10 cellular contexts compared by ENCODE assay signal in the genomic region with DNA sequence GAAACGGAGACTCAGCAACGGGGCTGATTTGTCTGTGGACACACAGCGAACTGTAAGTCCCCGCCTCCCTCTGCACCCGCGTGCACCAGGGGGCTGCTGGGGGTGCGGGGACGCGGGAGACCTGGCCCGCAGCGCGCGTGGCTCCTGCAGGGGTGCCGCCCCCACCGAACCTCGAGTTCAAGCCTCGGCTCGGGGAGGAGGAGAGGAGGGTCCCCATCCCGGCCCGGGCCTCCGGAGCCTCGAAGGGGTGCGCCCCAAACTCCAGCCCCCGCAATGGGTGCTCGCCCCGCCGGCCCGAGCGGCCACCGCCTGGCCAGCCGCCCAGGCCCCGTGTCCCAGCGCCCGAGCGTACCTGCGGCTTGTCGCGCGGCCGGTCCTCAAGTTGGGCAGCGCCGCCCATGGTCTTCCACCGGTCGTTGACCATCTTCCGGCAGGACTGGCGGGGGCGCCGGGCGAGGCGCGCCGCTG. TPM values are rescaled to one million over a fixed set of nuclear protein-coding genes. Genes with fewer than 3 reads are reported as not detected.
A peak's percentile ranks its signal among the peaks of the same experiment; 100 is the strongest.
DNase-seq lines count a peak whose midpoint lies in the region; ATAC-seq, FAIRE-seq and TF ChIP-seq lines count a peak whose summit lies in the region.
"Had no signal": no experiment of that assay in that cellular context is flagged by ENCODE, and none has a peak within 500 bp of the region (broad histone marks: within the 10 kb centered on the region; RNA-seq: fewer than 3 reads in every experiment).

No MANE protein-coding gene starts in this region.

- H3K27ac ChIP-seq in astrocyte (ENCODE audit: low read depth, low read length), result no peak overlapping the region
- H3K27ac ChIP-seq in stomach, result no peak overlapping the region

- H3K79me2 ChIP-seq in astrocyte (ENCODE audit: insufficient read depth, low read length), result no peaks in the 10 kb centered on the region

- peaks cover 48% of the 10 kb centered on the region for H3K27me3 Mint-ChIP-seq in activated CD4-positive, alpha-beta T cell treated with anti-CD3 and anti-CD28 coated beads, Interleukin-2, amount 10 ng/mL, durations not matched to agents 24 days and 14 days
- H3K27me3 Mint-ChIP-seq in astrocyte (ENCODE audit: low read depth, unreplicated experiment), result peaks cover 47% of the 10 kb centered on the region

- WGBS in stomach, 5 donors, result 2 to 4% (median 4%) methylated on average over 21 to 52 of the region's 52 CpGs

- peak overlapping the region; percentile 91 for H3K4me2 ChIP-seq in astrocyte (ENCODE audit: low read length)

- no peak overlapping the region for H3K9ac ChIP-seq in astrocyte (ENCODE audit: low read length)

- no peak for FAIRE-seq in astrocyte (lab: Jason Lieb, UNC)
- FAIRE-seq: kidney had no signal

- H3K27me3 ChIP-seq in astrocyte (ENCODE audit: insufficient read depth, low read length) (peaks cover 23% of the 10 kb centered on the region), stomach (peaks cover 20 to 100% (median 95%) of the 10 kb centered on the region in 3 donors)

- peak overlapping the region; percentile 66 for H2AFZ ChIP-seq in astrocyte (ENCODE audit: low read depth, low read length)

- no peak for DNase-seq in activated CD4-positive, alpha-beta T cell treated with anti-CD3 and anti-CD28 coated beads, Interleukin-2, amount 10 ng/mL, durations not matched to agents 24 days and 14 days
- no peak for DNase-seq in activated CD4-positive, alpha-beta T cell treated with anti-CD3 and anti-CD28 coated beads, Interleukin-2, amount 50 U/mL, for 4 hours
- no peak for DNase-seq in astrocyte (ENCODE audit: low read depth)
- no peak for DNase-seq in stomach
- no peak for DNase-seq in activated CD4-positive, alpha-beta T cell treated with anti-CD3 and anti-CD28 coated beads for 1 hour
- DNase-seq in SW 1271 (lab: John Stamatoyannopoulos, UW), result no peak
- DNase-seq: activated CD4-positive, alpha-beta T cell treated with anti-CD3 and anti-CD28 coated beads for 36 hours had no signal

- H3K4me1 Mint-ChIP-seq in activated CD4-positive, alpha-beta T cell treated with anti-CD3 and anti-CD28 coated beads, Interleukin-2, amount 10 ng/mL, durations not matched to agents 24 days and 14 days, result peaks cover 6% of the 10 kb centered on the region
- H3K4me1 Mint-ChIP-seq in astrocyte (ENCODE audit: low read depth, unreplicated experiment), result peaks cover 7% of the 10 kb centered on the region

- TF ChIP-seq POLR2A in stomach (IDR thresholded peaks at IDR 0.05), result no peak

- no peak for ATAC-seq in GM18511 (IDR thresholded peaks at IDR 0.05; ENCODE audit: unreplicated experiment)
- ATAC-seq: activated CD4-positive, alpha-beta T cell treated with anti-CD3 and anti-CD28 coated beads for 36 hours had no signal

- TF ChIP-seq CTCF in astrocyte (IDR thresholded peaks at IDR 0.05; ENCODE audit: insufficient read depth, low read depth, low read length), result no peak
- TF ChIP-seq CTCF in stomach (IDR thresholded peaks at IDR 0.05), result no peak

- H3K4me1 ChIP-seq in astrocyte (ENCODE audit: insufficient read depth, low read length) (peaks cover 27% of the 10 kb centered on the region), stomach (peaks cover 21 to 47% (median 38%) of the 10 kb centered on the region in 4 donors)

- H3K36me3 Mint-ChIP-seq in activated CD4-positive, alpha-beta T cell treated with anti-CD3 and anti-CD28 coated beads, Interleukin-2, amount 10 ng/mL, durations not matched to agents 24 days and 14 days (ENCODE audit: low read depth), result no peaks in the 10 kb centered on the region
- H3K36me3 Mint-ChIP-seq in astrocyte (ENCODE audit: low read depth, unreplicated experiment), result no peaks in the 10 kb centered on the region

- H3K9me3 Mint-ChIP-seq in activated CD4-positive, alpha-beta T cell treated with anti-CD3 and anti-CD28 coated beads, Interleukin-2, amount 10 ng/mL, durations not matched to agents 24 days and 14 days, result no peaks in the 10 kb centered on the region
- H3K9me3 Mint-ChIP-seq in astrocyte (ENCODE audit: unreplicated experiment), result no peaks in the 10 kb centered on the region

- H3K4me3 ChIP-seq in astrocyte (ENCODE audit: insufficient read depth, low read depth, low read length), result peak overlapping the region; percentile 54
- peak overlapping the region; percentile 55; the same call in 1 of the 2 replicates for H3K4me3 ChIP-seq in iPS-18c (ENCODE audit: insufficient read depth, low read depth, low read length)
- H3K4me3 ChIP-seq in stomach, result peak overlapping the region; percentile 49 to 58 (median 51)

- H3K36me3 ChIP-seq in astrocyte (ENCODE audit: insufficient read depth, low read length) (no peaks in the 10 kb centered on the region), stomach (no peaks in the 10 kb centered on the region)

- TF ChIP-seq EP300 in stomach (IDR thresholded peaks at IDR 0.05), result no peak

- H3K9me3 ChIP-seq in astrocyte (ENCODE audit: insufficient read depth, low read depth, low read length), result no peaks in the 10 kb centered on the region
- H3K9me3 ChIP-seq in iPS-18c (ENCODE audit: control insufficient read depth, insufficient read depth, low read length), result no peaks in the 10 kb centered on the region
- no peaks in the 10 kb centered on the region for H3K9me3 ChIP-seq in stomach

- peak overlapping the region; percentile 51 for H3K4me3 Mint-ChIP-seq in activated CD4-positive, alpha-beta T cell treated with anti-CD3 and anti-CD28 coated beads, Interleukin-2, amount 10 ng/mL, durations not matched to agents 24 days and 14 days
- peak overlapping the region; percentile 75 for H3K4me3 Mint-ChIP-seq in astrocyte (ENCODE audit: unreplicated experiment)

- intact Hi-C loops in activated CD4-positive, alpha-beta T cell treated with anti-CD3 and anti-CD28 coated beads, Interleukin-2, amount 10 ng/mL, durations not matched to agents 24 days and 14 days (cut with micrococcal nuclease), result no loop called here
- intact Hi-C loops in stomach (cut with DNase I; ENCODE audit: low total_unique reads), result loop anchor here (5.0 kb wide), 1 partner anchor 231 kb away; no protein-coding TSS in a partner anchor

- no peak overlapping the region for H3K27ac Mint-ChIP-seq in activated CD4-positive, alpha-beta T cell treated with anti-CD3 and anti-CD28 coated beads, Interleukin-2, amount 10 ng/mL, durations not matched to agents 24 days and 14 days
- H3K27ac Mint-ChIP-seq in astrocyte (ENCODE audit: unreplicated experiment), result peak overlapping the region; percentile 66
- H3K27ac Mint-ChIP-seq: activated CD4-positive, alpha-beta T cell treated with anti-CD3 and anti-CD28 coated beads for 36 hours had no signal

- H4K20me1 ChIP-seq in astrocyte (ENCODE audit: insufficient read depth, low read length), result peaks cover 11% of the 10 kb centered on the region

RNA-seq across cellular contexts. Expression of gene FIBCD1, which starts 0.8 kb away (rescaled TPM):
- total RNA-seq in activated CD4-positive, alpha-beta T cell treated with anti-CD3 and anti-CD28 coated beads, Interleukin-2, amount 10 ng/mL, durations not matched to agents 24 days and 14 days, result not detected in 2 replicates
- total RNA-seq in astrocyte, result 0.66 and 1.6 TPM in 2 replicates
- 1 to 10 TPM in 1 of 5 donors, under 1 TPM in 1, not detected in 3; 0.18 to 6.4 TPM for total RNA-seq in stomach
- under 1 TPM in 2 of 3 donors, not detected in 1; 0.20 to 0.61 TPM for polyA plus RNA-seq in stomach
- total RNA-seq: activated CD4-positive, alpha-beta T cell treated with anti-CD3 and anti-CD28 coated beads for 36 hours had no signal

RNA-seq across cellular contexts. Expression of gene QRFP, which starts 41.6 kb away (rescaled TPM):
- total RNA-seq in activated CD4-positive, alpha-beta T cell treated with anti-CD3 and anti-CD28 coated beads, Interleukin-2, amount 10 ng/mL, durations not matched to agents 24 days and 14 days, result not detected in 2 replicates
- total RNA-seq in astrocyte (not detected in 2 replicates), stomach (not detected)
- not detected for polyA plus RNA-seq in stomach
- total RNA-seq: activated CD4-positive, alpha-beta T cell treated with anti-CD3 and anti-CD28 coated beads for 36 hours; kidney had no signal
